Comparison of ENCODE assay signal across 1 cellular context in genomic region chr17:57432507-57433277, GRCh38.
TF ChIP-seq lines count a peak whose summit lies in the region.

No MANE protein-coding gene starts in this region.

TF ChIP-seq in WTC11, 78 proteins besides CTCF, POLR2A, EP300 and RAD21 (continued from another document):
- no peak for TF ChIP-seq E2F4 (CRISPR knock-in tag; IDR thresholded peaks at IDR 0.05; ENCODE audit: borderline replicate concordance, low read depth)
- TF ChIP-seq ATF6 (CRISPR knock-in tag; IDR thresholded peaks at IDR 0.05), result no peak
- no peak for TF ChIP-seq ZNF423 (CRISPR knock-in tag; IDR thresholded peaks at IDR 0.05)
- no peak for TF ChIP-seq ZNF232 (CRISPR knock-in tag; IDR thresholded peaks at IDR 0.05)
- no peak for TF ChIP-seq TP53 (CRISPR knock-in tag; IDR thresholded peaks at IDR 0.05)
